17 cellular contexts compared by ENCODE assay signal in genomic region chr3:195057716-195058115, GRCh38.
DNase-seq lines count a peak whose midpoint lies in the region; ATAC-seq and TF ChIP-seq lines count a peak whose summit lies in the region.
"Had no signal": no experiment of that assay in that cellular context is flagged by ENCODE, and none has a peak within 500 bp of the region (broad histone marks: within the 10 kb centered on the region; RNA-seq: fewer than 3 reads in every experiment).

No MANE protein-coding gene starts in this region.

- H3K9me3 ChIP-seq in RWPE2 (ENCODE audit: severe bottlenecking) = no peaks in the 10 kb centered on the region
- no peaks in the 10 kb centered on the region for H3K9me3 ChIP-seq in lower lobe of right lung
- H3K9me3 ChIP-seq in sigmoid colon = no peaks in the 10 kb centered on the region

- TF ChIP-seq CTCF in RWPE2 (IDR thresholded peaks at IDR 0.05; ENCODE audit: poor library complexity, severe bottlenecking) (no peak), chondrocyte (IDR thresholded peaks at IDR 0.05) (no peak), lower lobe of right lung (IDR thresholded peaks at IDR 0.05) (no peak), sigmoid colon (IDR thresholded peaks at IDR 0.05) (no peak)

- 95% methylated on average over 7 of the region's 7 CpGs for WGBS in sigmoid colon, 2 donors

- H3K4me1 ChIP-seq in RWPE2 (ENCODE audit: insufficient read depth, poor library complexity, severe bottlenecking) (no peaks in the 10 kb centered on the region), lower lobe of right lung (no peaks in the 10 kb centered on the region), sigmoid colon (no peaks in the 10 kb centered on the region)

- no peak overlapping the region for H3K4me3 ChIP-seq in RWPE2 (ENCODE audit: severe bottlenecking)
- no peak overlapping the region for H3K4me3 ChIP-seq in lower lobe of right lung
- no peak overlapping the region for H3K4me3 ChIP-seq in sigmoid colon
- H3K4me3 ChIP-seq: GM23248 had no signal

- H3K27ac ChIP-seq in RWPE2 (ENCODE audit: poor library complexity, severe bottlenecking) (no peak overlapping the region), lower lobe of right lung (no peak overlapping the region), sigmoid colon (no peak overlapping the region)
- H3K27ac ChIP-seq: GM23248 had no signal

- no peaks in the 10 kb centered on the region for H3K4me1 Mint-ChIP-seq in chondrocyte (ENCODE audit: low read depth)
- H3K4me1 Mint-ChIP-seq: CD4-positive, alpha-beta memory T cell had no signal

- no peak overlapping the region for H3K4me3 Mint-ChIP-seq in chondrocyte (ENCODE audit: unreplicated experiment)
- H3K4me3 Mint-ChIP-seq: CD4-positive, alpha-beta memory T cell had no signal

- no peak overlapping the region for H3K27ac Mint-ChIP-seq in chondrocyte (ENCODE audit: unreplicated experiment)
- H3K27ac Mint-ChIP-seq: CD4-positive, alpha-beta memory T cell had no signal

- peaks cover 12% of the 10 kb centered on the region for H3K36me3 Mint-ChIP-seq in chondrocyte (ENCODE audit: low read depth)
- H3K36me3 Mint-ChIP-seq: CD4-positive, alpha-beta memory T cell had no signal

- DNase-seq in RWPE2 (ENCODE audit: low spot score) (peak; percentile 28), chondrocyte (ENCODE audit: low spot score) (peak; percentile 50), lower lobe of right lung (peak; percentile 29), sigmoid colon (peak; percentile 52), SHP77 (lab: John Stamatoyannopoulos, UW) (no peak)
- DNase-seq: C1 segment of cervical spinal cord; Calu3; CD4-positive, alpha-beta memory T cell; COR-L47; DMS53; DND-41; GM23248; H7; HCEC 1CT had no signal

- intact Hi-C loops in lower lobe of right lung (cut with DNase I) = no loop called here
- intact Hi-C loops in sigmoid colon (cut with DNase I) = no loop called here

- H3K27me3 ChIP-seq in RWPE2 (ENCODE audit: insufficient read depth, poor library complexity, severe bottlenecking) (no peaks in the 10 kb centered on the region), lower lobe of right lung (ENCODE audit: low read depth) (no peaks in the 10 kb centered on the region), sigmoid colon (no peaks in the 10 kb centered on the region)

- TF ChIP-seq POLR2A in sigmoid colon (IDR thresholded peaks at IDR 0.05) = no peak
- no peak for TF ChIP-seq POLR2A in GM18505 (IDR thresholded peaks at IDR 0.05; ENCODE audit: borderline replicate concordance, extremely low read depth, insufficient read depth, insufficient read length)

- peaks cover 5% of the 10 kb centered on the region for H3K9me3 Mint-ChIP-seq in chondrocyte (ENCODE audit: low read depth)
- H3K9me3 Mint-ChIP-seq: CD4-positive, alpha-beta memory T cell had no signal

- H3K27me3 Mint-ChIP-seq in chondrocyte (ENCODE audit: low read depth) = peaks cover 20% of the 10 kb centered on the region

- TF ChIP-seq EP300 in sigmoid colon (IDR thresholded peaks at IDR 0.05) = no peak

- H3K36me3 ChIP-seq in RWPE2 (ENCODE audit: low read depth) (no peaks in the 10 kb centered on the region), lower lobe of right lung (no peaks in the 10 kb centered on the region), sigmoid colon (no peaks in the 10 kb centered on the region)

- no peak for ATAC-seq in RWPE2 (ENCODE audit: low read depth)
- no peak for ATAC-seq in lower lobe of right lung
- ATAC-seq in HG02885 (IDR thresholded peaks at IDR 0.05; ENCODE audit: poor library complexity, unreplicated experiment) = no peak
- no peak for ATAC-seq in GM18505 (IDR thresholded peaks at IDR 0.05; ENCODE audit: unreplicated experiment)
- no peak for ATAC-seq in GM21381 (IDR thresholded peaks at IDR 0.05; ENCODE audit: unreplicated experiment)

Comparison
In these comparisons a context has a peak if more than half of its experiments do, and no peak if none do; other contexts are left out.
1. DNase-seq: peak in RWPE2 (single experiment), chondrocyte (single experiment), lower lobe of right lung (single experiment) and sigmoid colon (single experiment); none in SHP77 (0 of 2).